In the genomic region with DNA sequence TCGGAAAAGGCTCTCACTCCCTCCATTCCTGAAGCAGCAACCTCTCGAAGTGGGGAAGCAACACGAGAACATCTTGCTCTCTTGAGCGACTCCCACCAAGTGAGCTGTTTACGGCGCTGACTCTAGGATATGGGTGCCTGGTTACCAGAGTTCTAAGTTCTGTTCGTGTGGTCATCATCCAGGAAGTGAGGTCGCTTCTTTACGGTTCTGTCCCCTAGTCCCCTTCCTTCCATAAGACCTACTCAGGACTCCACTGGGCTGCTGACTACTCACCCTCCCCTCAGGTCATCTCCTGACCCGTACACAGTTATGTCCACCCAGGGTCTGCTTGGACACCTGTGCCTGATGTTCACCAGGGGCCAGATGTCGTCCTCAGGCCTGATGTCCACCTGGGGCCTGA, we compare ENCODE assay signal across 4 cellular contexts. TPM values are rescaled to one million over a fixed set of nuclear protein-coding genes. Genes with fewer than 3 reads are reported as not detected.
"Had no signal": no experiment of that assay in that cellular context is flagged by ENCODE, and none has a peak within 500 bp of the region (broad histone marks: within the 10 kb centered on the region; RNA-seq: fewer than 3 reads in every experiment).

Gene CDRT15 (minus strand): TSS at position 101 of the 400 bp plus-strand sequence. CDS start 29 bp downstream, at position 72.

RNA-seq across cellular contexts. Expression of gene CDRT15, which starts in this region (rescaled TPM):
- total RNA-seq: LHCN-M2, M059J, MCF 10A, NCI-H460 had no signal
